In the genomic region with DNA sequence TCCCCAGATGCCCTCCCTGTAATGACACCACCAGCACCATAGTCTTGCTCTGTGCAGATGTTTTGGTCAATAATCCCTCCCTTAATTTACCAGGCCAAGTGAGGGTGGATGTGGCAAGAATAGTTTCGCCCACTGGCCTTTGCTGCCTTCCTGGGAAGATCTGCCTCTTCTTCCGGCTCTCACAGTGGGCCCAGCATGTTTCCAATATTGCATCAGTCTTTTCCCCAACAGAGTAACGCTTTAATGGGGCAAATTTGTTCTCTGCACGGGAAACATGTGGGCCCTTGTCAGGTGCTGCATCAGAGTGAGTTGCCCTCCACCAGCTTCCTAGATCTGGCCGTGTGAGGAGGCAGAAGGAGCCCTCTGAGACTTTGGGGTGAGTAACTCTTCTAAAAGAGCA, we compare ENCODE assay signal across 1 cellular context.
TF ChIP-seq lines count a peak whose summit lies in the region.

No MANE protein-coding gene starts in this region.

TF ChIP-seq in GM23338, 12 proteins besides CTCF, POLR2A, EP300 and RAD21:
- TF ChIP-seq EZH2phosphoT487 (IDR thresholded peaks at IDR 0.05; ENCODE audit: unreplicated experiment) (no peak), EZH2 (IDR thresholded peaks at IDR 0.05; ENCODE audit: low read depth, unreplicated experiment) (peak; percentile 30)
